7 cellular contexts compared by ENCODE assay signal in the genomic region with DNA sequence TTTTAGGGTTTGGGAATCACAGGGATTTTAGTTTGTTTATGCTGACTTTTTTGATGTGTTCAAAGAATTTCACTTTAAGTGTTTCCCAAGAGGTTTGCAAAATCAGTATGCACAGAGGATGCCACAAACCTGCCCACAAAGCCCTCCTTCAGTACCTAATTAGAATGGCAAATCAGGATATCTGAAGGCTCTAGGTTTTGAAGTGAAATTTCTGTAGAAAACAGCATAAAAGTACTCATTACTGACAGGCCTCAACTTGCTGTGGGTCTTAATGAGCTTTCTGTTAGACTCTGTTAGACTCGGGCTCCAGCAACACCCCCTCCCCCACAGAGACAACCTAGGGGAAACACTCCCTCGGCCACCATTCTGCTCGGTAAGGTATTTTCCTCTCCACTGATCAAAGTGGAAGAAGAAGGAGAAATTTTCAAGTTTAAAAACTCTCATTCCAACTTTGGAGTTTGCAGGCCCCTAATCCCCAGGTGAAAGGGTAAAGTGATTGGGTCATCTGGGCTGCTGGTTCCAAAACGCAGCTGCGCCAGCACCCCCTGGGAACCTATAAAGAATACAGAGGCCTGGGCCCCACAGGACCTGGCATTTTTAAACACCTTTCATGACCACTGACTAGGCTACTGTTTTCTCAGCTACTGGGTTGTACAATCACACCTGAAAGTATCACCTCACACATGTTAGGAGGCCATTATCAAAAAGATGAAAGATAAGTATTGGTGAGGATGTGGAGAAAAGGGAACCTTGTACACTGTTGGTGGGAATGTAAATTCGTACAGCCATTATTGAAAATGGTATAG.
DNase-seq lines count a peak whose midpoint lies in the region; ATAC-seq and TF ChIP-seq lines count a peak whose summit lies in the region.

No MANE protein-coding gene starts in this region.

- peak overlapping the region; percentile 56 for H2BK12ac ChIP-seq in trophoblast cell (ENCODE audit: low read length)

- H3K27ac ChIP-seq in Karpas-422 (ENCODE audit: low read length) (no peak overlapping the region), trophoblast cell (ENCODE audit: low read depth, low read length) (no peak overlapping the region), osteoblast (ENCODE audit: low read depth, low read length) (no peak overlapping the region)

- H3K79me1 ChIP-seq in trophoblast cell (ENCODE audit: low read length), result peaks cover 3% of the 10 kb centered on the region

- TF ChIP-seq CTCF in osteoblast (IDR thresholded peaks at IDR 0.05; ENCODE audit: extremely low read depth, low read depth, low read length), result no peak
- TF ChIP-seq CTCF in chondrocyte (IDR thresholded peaks at IDR 0.05), result no peak

- no peaks in the 10 kb centered on the region for H3K79me2 ChIP-seq in Karpas-422 (ENCODE audit: low read length)
- no peaks in the 10 kb centered on the region for H3K79me2 ChIP-seq in trophoblast cell (ENCODE audit: control insufficient read depth, insufficient read depth, low read length, poor library complexity)
- no peaks in the 10 kb centered on the region for H3K79me2 ChIP-seq in osteoblast (ENCODE audit: insufficient read depth, low read length)

- no peaks in the 10 kb centered on the region for H3K9me2 ChIP-seq in Karpas-422 (replicated peaks; ENCODE audit: insufficient read depth, low read length)

- H3K4me3 ChIP-seq in Karpas-422 (ENCODE audit: low read length), result peak overlapping the region; percentile 43; the same call in 1 of the 2 replicates
- no peak overlapping the region for H3K4me3 ChIP-seq in trophoblast cell (ENCODE audit: low read depth, low read length)
- H3K4me3 ChIP-seq in osteoblast (ENCODE audit: insufficient read depth, low read length), result no peak overlapping the region

- H4K8ac ChIP-seq in trophoblast cell (ENCODE audit: low read depth, low read length), result no peak overlapping the region

- peak; percentile 56 for DNase-seq in Karpas-422
- no peak for DNase-seq in trophoblast cell
- no peak for DNase-seq in G401 (ENCODE audit: low spot score)
- no peak for DNase-seq in osteoblast (ENCODE audit: insufficient read length, low spot score, missing footprints)
- no peak for DNase-seq in chondrocyte (ENCODE audit: low spot score)

- no peak overlapping the region for H2AK5ac ChIP-seq in trophoblast cell (ENCODE audit: low read length)

- peak overlapping the region; percentile 36 for H3K4ac ChIP-seq in trophoblast cell (ENCODE audit: low read depth, low read length)

- H3K27me3 ChIP-seq in Karpas-422 (ENCODE audit: low read length) (no peaks in the 10 kb centered on the region), trophoblast cell (ENCODE audit: insufficient read depth, low read length) (no peaks in the 10 kb centered on the region), osteoblast (ENCODE audit: insufficient read depth, low read length) (no peaks in the 10 kb centered on the region)

- no peak overlapping the region for H2BK5ac ChIP-seq in trophoblast cell (ENCODE audit: low read depth, low read length, poor library complexity)

- H3K27ac Mint-ChIP-seq in chondrocyte (ENCODE audit: unreplicated experiment), result no peak overlapping the region

- no peaks in the 10 kb centered on the region for H4K20me1 ChIP-seq in Karpas-422 (ENCODE audit: insufficient read depth, low read depth, low read length)
- no peaks in the 10 kb centered on the region for H4K20me1 ChIP-seq in osteoblast (ENCODE audit: insufficient read depth, low read length)

- WGBS in trophoblast cell (ENCODE audit: extremely low coverage, insufficient coverage, insufficient read length), result no CpG with 5 or more reads among the region's 6 CpGs

- H4K12ac ChIP-seq in trophoblast cell (ENCODE audit: low read depth, low read length), result no peak overlapping the region

- no peaks in the 10 kb centered on the region for H3K9me3 ChIP-seq in Karpas-422 (ENCODE audit: low read length)
- H3K9me3 ChIP-seq in trophoblast cell (ENCODE audit: insufficient read depth, low read depth, low read length), result no peaks in the 10 kb centered on the region
- no peaks in the 10 kb centered on the region for H3K9me3 ChIP-seq in osteoblast (ENCODE audit: low read depth, low read length)

- no peak overlapping the region for H3K23ac ChIP-seq in trophoblast cell (ENCODE audit: low read length)

- H3K4me2 ChIP-seq in Karpas-422 (ENCODE audit: low read depth, low read length, poor library complexity, severe bottlenecking), result peak overlapping the region; percentile 59
- H3K4me2 ChIP-seq in trophoblast cell (ENCODE audit: low read length), result no peak overlapping the region
- no peak overlapping the region for H3K4me2 ChIP-seq in osteoblast (ENCODE audit: insufficient read depth, low read length)

- H3K14ac ChIP-seq in trophoblast cell (ENCODE audit: low read length), result no peak overlapping the region

- no peak overlapping the region for H3K18ac ChIP-seq in trophoblast cell (ENCODE audit: low read length)

- no peaks in the 10 kb centered on the region for H3K9me3 Mint-ChIP-seq in chondrocyte (ENCODE audit: low read depth)

- peak; percentile 54 for ATAC-seq in GM19043 (IDR thresholded peaks at IDR 0.05; ENCODE audit: low read depth, unreplicated experiment)
- peak; percentile 81 for ATAC-seq in HG02610 (IDR thresholded peaks at IDR 0.05; ENCODE audit: unreplicated experiment)

- H2AFZ ChIP-seq in Karpas-422 (ENCODE audit: low read length), result peak overlapping the region; percentile 96
- H2AFZ ChIP-seq in trophoblast cell (ENCODE audit: insufficient read depth, low read length, poor library complexity), result no peak overlapping the region
- H2AFZ ChIP-seq in osteoblast (ENCODE audit: low read length), result no peak overlapping the region

- peak overlapping the region; percentile 44 for H2BK120ac ChIP-seq in trophoblast cell (ENCODE audit: insufficient read depth, low read length, poor library complexity)

- peaks cover 1% of the 10 kb centered on the region for H3K27me3 Mint-ChIP-seq in chondrocyte (ENCODE audit: low read depth)

- H3K9ac ChIP-seq in Karpas-422 (ENCODE audit: low read length), result peak overlapping the region; percentile 43
- no peak overlapping the region for H3K9ac ChIP-seq in trophoblast cell (ENCODE audit: low read length)

- H3K36me3 ChIP-seq in Karpas-422 (ENCODE audit: insufficient read depth, low read length), result no peaks in the 10 kb centered on the region
- no peaks in the 10 kb centered on the region for H3K36me3 ChIP-seq in trophoblast cell (ENCODE audit: control insufficient read depth in 1 of 2, insufficient read depth in 2 of 2, low read length in 2 of 2)
- no peaks in the 10 kb centered on the region for H3K36me3 ChIP-seq in osteoblast (ENCODE audit: insufficient read depth, low read length)

- H3K4me1 ChIP-seq in Karpas-422 (ENCODE audit: low read length) (peaks cover 14% of the 10 kb centered on the region), trophoblast cell (ENCODE audit: control insufficient read depth in 1 of 2, insufficient read depth in 2 of 2, low read length in 2 of 2) (peaks cover 2 to 6% of the 10 kb centered on the region in 2 experiments), osteoblast (ENCODE audit: insufficient read depth, low read length) (no peaks in the 10 kb centered on the region)

- no peaks in the 10 kb centered on the region for H3K36me3 Mint-ChIP-seq in chondrocyte (ENCODE audit: low read depth)

- H4K91ac ChIP-seq in trophoblast cell (ENCODE audit: low read depth, low read length), result no peak overlapping the region

- no peaks in the 10 kb centered on the region for H3K4me1 Mint-ChIP-seq in chondrocyte (ENCODE audit: low read depth)

- in situ Hi-C loops in G401 (cut with HindIII; ENCODE audit: low sequenced_read_pairs), result no loop called here

- no peak overlapping the region for H3K4me3 Mint-ChIP-seq in chondrocyte (ENCODE audit: unreplicated experiment)
